In genomic region chr7:155002411-155003214, GRCh38 we compare ENCODE assay signal across 8 cellular contexts. TPM values are rescaled to one million over a fixed set of nuclear protein-coding genes. Genes with fewer than 3 reads are reported as not detected.
DNase-seq lines count a peak whose midpoint lies in the region; ATAC-seq, FAIRE-seq and TF ChIP-seq lines count a peak whose summit lies in the region.

Gene PAXIP1, minus strand, starts transcription at chr7:155003124. Its CDS starts 195 bp downstream, at chr7:155002929.

- H3K27ac ChIP-seq in A673 (ENCODE audit: low read depth, low read length, poor library complexity, severe bottlenecking) = peak within 1 kb of the TSS; percentile 99
- peak within 1 kb of the TSS; percentile 87 for H3K27ac ChIP-seq in endothelial cell of umbilical vein (ENCODE audit: insufficient read depth, low read depth, low read length)

- peaks cover 10% of the 10 kb centered on the region for H3K4me1 Mint-ChIP-seq in activated CD8-positive, alpha-beta T cell treated with anti-CD3 and anti-CD28 coated beads for 36 hours (ENCODE audit: low read depth)

- CTCF ChIA-PET in A673 (lab: Charles Lee) = no interaction called here
- CTCF ChIA-PET in activated CD8-positive, alpha-beta T cell treated with anti-CD3 and anti-CD28 coated beads for 36 hours (lab: Charles Lee) = interaction anchor here (1.7 kb wide), 1 partner anchor 75 kb away, joined by 7 read pairs; no protein-coding TSS in a partner anchor
- CTCF ChIA-PET in endothelial cell of umbilical vein (lab: Charles Lee) = interaction anchor here (1.1 to 2.9 kb wide), 2 partner anchors 8 to 342 kb away, joined by 3 to 12 read pairs; no protein-coding TSS in a partner anchor

- H3K9me3 Mint-ChIP-seq in activated CD8-positive, alpha-beta T cell treated with anti-CD3 and anti-CD28 coated beads for 36 hours = no peaks in the 10 kb centered on the region

- H3K79me2 ChIP-seq in endothelial cell of umbilical vein (ENCODE audit: control insufficient read depth, insufficient read depth, low read length) = peaks cover 35% of the 10 kb centered on the region

- H3K9me1 ChIP-seq in endothelial cell of umbilical vein (replicated peaks; ENCODE audit: control insufficient read depth, extremely low read depth, insufficient read depth, low read length) = no peaks in the 10 kb centered on the region

- no peak for TF ChIP-seq CTCF in A673 (conservative IDR thresholded peaks at IDR 0.05; ENCODE audit: low read depth, low read length)
- no peak for TF ChIP-seq CTCF in GM13976 (IDR thresholded peaks at IDR 0.05; ENCODE audit: borderline replicate concordance, control extremely low read depth, extremely low read depth, insufficient read depth, missing control alignments)
- no peak for TF ChIP-seq CTCF in activated CD8-positive, alpha-beta T cell treated with anti-CD3 and anti-CD28 coated beads for 36 hours (IDR thresholded peaks at IDR 0.05)
- TF ChIP-seq CTCF in endothelial cell of umbilical vein (IDR thresholded peaks at IDR 0.05; ENCODE audit: extremely low read depth in 1 of 2, insufficient read depth in 1 of 2, low read depth in 1 of 2, low read length in 2 of 2) = no peak

- no peak for FAIRE-seq in endothelial cell of umbilical vein (lab: Jason Lieb, UNC)

- H3K27me3 ChIP-seq in A673 (replicated peaks; ENCODE audit: insufficient read depth, low read depth, low read length, poor library complexity) = no peaks in the 10 kb centered on the region
- H3K27me3 ChIP-seq in endothelial cell of umbilical vein (ENCODE audit: control insufficient read depth in 2 of 2, insufficient read depth in 2 of 2, low read length in 2 of 2) = no peaks in the 10 kb centered on the region
- no peaks in the 10 kb centered on the region for H3K27me3 ChIP-seq in mucosa of stomach (ENCODE audit: control insufficient read depth, insufficient read depth, low read length)

- peaks cover 26% of the 10 kb centered on the region for H3K36me3 Mint-ChIP-seq in activated CD8-positive, alpha-beta T cell treated with anti-CD3 and anti-CD28 coated beads for 36 hours (ENCODE audit: low read depth)

- H3K27ac Mint-ChIP-seq in activated CD8-positive, alpha-beta T cell treated with anti-CD3 and anti-CD28 coated beads for 36 hours = peak within 1 kb of the TSS; percentile 91

- H4K20me1 ChIP-seq in endothelial cell of umbilical vein (replicated peaks; ENCODE audit: control insufficient read depth, extremely low read depth, insufficient read depth, low read length) = no peaks in the 10 kb centered on the region

- intact Hi-C loops in A673 (cut with micrococcal nuclease; ENCODE audit: unreplicated experiment) = loop anchor here (5.0 to 10.0 kb wide), 2 partner anchors 295 to 342 kb away; partner anchors contain the start of gene INSIG1
- intact Hi-C loops in activated CD8-positive, alpha-beta T cell treated with anti-CD3 and anti-CD28 coated beads for 36 hours (cut with micrococcal nuclease) = no loop called here
- intact Hi-C loops in endothelial cell of umbilical vein (cut with micrococcal nuclease) = loop anchor here (1.0 to 5.0 kb wide), 8 partner anchors 55 to 455 kb away; partner anchors contain the start of genes EN2 and HTR5A

- peak within 1 kb of the TSS; percentile 97 for H2AFZ ChIP-seq in endothelial cell of umbilical vein (ENCODE audit: low read depth, low read length)

- H3K36me3 ChIP-seq in A673 (ENCODE audit: insufficient read depth, low read length, poor library complexity, severe bottlenecking) = peaks cover 18% of the 10 kb centered on the region
- peaks cover 0 to 3% of the 10 kb centered on the region in 2 experiments for H3K36me3 ChIP-seq in endothelial cell of umbilical vein (ENCODE audit: control insufficient read depth in 2 of 2, extremely low read depth in 1 of 2, insufficient read depth in 2 of 2, low read length in 2 of 2)
- no peaks in the 10 kb centered on the region for H3K36me3 ChIP-seq in mucosa of stomach (ENCODE audit: control insufficient read depth, insufficient read depth, low read length)

- DNase-seq in A673 (ENCODE audit: low spot score) (peak; percentile 80), GM13976 (ENCODE audit: low spot score) (peak; percentile 88), NCI-H1694 (lab: John Stamatoyannopoulos, UW) (peak; percentile 18), endothelial cell of umbilical vein (ENCODE audit: low read depth, low spot score) (peak; percentile 37)
- peak; percentile 44 for DNase-seq in activated CD8-positive, alpha-beta T cell treated with anti-CD3 and anti-CD28 coated beads for 36 hours
- peak; percentile 57 for DNase-seq in stimulated activated naive CD8-positive, alpha-beta T cell treated with anti-CD3 and anti-CD28 coated beads, Interleukin-15, Interleukin-2, amounts not matched to agents 100 U/mL and 50 U/mL, for 24 hours

- H3K9me3 ChIP-seq in A673 (ENCODE audit: low read depth, low read length, poor library complexity, severe bottlenecking) = no peaks in the 10 kb centered on the region
- H3K9me3 ChIP-seq in endothelial cell of umbilical vein (replicated peaks; ENCODE audit: control insufficient read depth, insufficient read depth, low read length) = no peaks in the 10 kb centered on the region
- no peaks in the 10 kb centered on the region for H3K9me3 ChIP-seq in mucosa of stomach (ENCODE audit: control insufficient read depth, low read length)

- peak within 1 kb of the TSS; percentile 94 for H3K4me3 ChIP-seq in A673 (ENCODE audit: low read depth, low read length, poor library complexity, severe bottlenecking)
- peak within 1 kb of the TSS; percentile 91 to 94 (median 92) for H3K4me3 ChIP-seq in endothelial cell of umbilical vein (replicated peaks in 1 of 3; ENCODE audit: insufficient read depth in 1 of 3, low read depth in 1 of 3, low read length in 3 of 3)
- H3K4me3 ChIP-seq in mucosa of stomach (ENCODE audit: low read length) = peak within 1 kb of the TSS; percentile 80

- H3K4me2 ChIP-seq in endothelial cell of umbilical vein (ENCODE audit: insufficient read depth, low read length) = peak within 1 kb of the TSS; percentile 98

- ATAC-seq in HG02763 (IDR thresholded peaks at IDR 0.05; ENCODE audit: unreplicated experiment) = peak; percentile 65
- ATAC-seq in activated CD8-positive, alpha-beta T cell treated with anti-CD3 and anti-CD28 coated beads for 36 hours = peak; percentile 81
- peak; percentile 69 for ATAC-seq in stimulated activated naive CD8-positive, alpha-beta T cell treated with anti-CD3 and anti-CD28 coated beads, Interleukin-15, Interleukin-2, amounts not matched to agents 100 U/mL and 50 U/mL, for 24 hours

- H3K27me3 Mint-ChIP-seq in activated CD8-positive, alpha-beta T cell treated with anti-CD3 and anti-CD28 coated beads for 36 hours = no peaks in the 10 kb centered on the region

- peak within 1 kb of the TSS; percentile 75 for H3K9ac ChIP-seq in endothelial cell of umbilical vein (replicated peaks; ENCODE audit: extremely low read depth, insufficient read depth, low read length)
- peak within 1 kb of the TSS; percentile 86 for H3K9ac ChIP-seq in mucosa of stomach (ENCODE audit: low read length)

- BruUV-seq in A673 (replicated peaks; lab: Mats Ljungman, UMichigan) = no TSS peak
- BruUV-seq in endothelial cell of umbilical vein (replicated peaks; lab: Mats Ljungman, UMichigan) = no TSS peak

- peak within 1 kb of the TSS; percentile 90 for H3K4me3 Mint-ChIP-seq in activated CD8-positive, alpha-beta T cell treated with anti-CD3 and anti-CD28 coated beads for 36 hours

- peak; percentile 1 for TF ChIP-seq POLR2A in endothelial cell of umbilical vein (IDR thresholded peaks at IDR 0.05; ENCODE audit: low read depth, low read length)

- dilution Hi-C loops in endothelial cell of umbilical vein (cut with MboI; ENCODE audit: extremely low pct_ligation_motif_present, low sequenced_read_pairs) = no loop called here

- H3K4me1 ChIP-seq in A673 (ENCODE audit: insufficient read depth, low read length, poor library complexity, severe bottlenecking) (peaks cover 4% of the 10 kb centered on the region), endothelial cell of umbilical vein (ENCODE audit: control insufficient read depth, extremely low read depth, insufficient read depth, low read length) (peaks cover 11% of the 10 kb centered on the region), mucosa of stomach (ENCODE audit: control insufficient read depth, insufficient read depth, low read length) (no peaks in the 10 kb centered on the region)

- in situ Hi-C loops in GM13976 (cut with MboI; ENCODE audit: low sequenced_read_pairs, unreplicated experiment) = no loop called here

- POLR2A ChIA-PET in A673 (lab: Charles Lee; ENCODE audit: low non-redundant PET) = no interaction called here
- POLR2A ChIA-PET in activated CD8-positive, alpha-beta T cell treated with anti-CD3 and anti-CD28 coated beads for 36 hours (lab: Charles Lee) = interaction anchor here (0.8 to 1.3 kb wide), 3 partner anchors 9 to 296 kb away, joined by 3 read pairs; no protein-coding TSS in a partner anchor
- POLR2A ChIA-PET in endothelial cell of umbilical vein (lab: Charles Lee) = interaction anchor here (0.7 to 1.0 kb wide), 3 partner anchors 164 to 342 kb away, joined by 3 to 4 read pairs (median 3); no protein-coding TSS in a partner anchor

TF ChIP-seq in endothelial cell of umbilical vein, 7 proteins besides CTCF, POLR2A, EP300 and RAD21:
- no peak for TF ChIP-seq MAX (IDR thresholded peaks at IDR 0.05; ENCODE audit: insufficient read depth, insufficient read length)
- TF ChIP-seq JUN (IDR thresholded peaks at IDR 0.05; ENCODE audit: borderline replicate concordance, insufficient read depth, insufficient read length, low read depth) = no peak
- no peak for TF ChIP-seq MYC (IDR thresholded peaks at IDR 0.05; ENCODE audit: low read depth, low read length)
- no peak for TF ChIP-seq GATA2 (IDR thresholded peaks at IDR 0.05; ENCODE audit: insufficient read depth, insufficient read length, low read depth, low read length)
- no peak for TF ChIP-seq FOS (IDR thresholded peaks at IDR 0.05; ENCODE audit: borderline replicate concordance, insufficient read depth, low read length)
- TF ChIP-seq POLR2AphosphoS5 (IDR thresholded peaks at IDR 0.05; ENCODE audit: insufficient read depth, low read depth, low read length) = no peak
- TF ChIP-seq EZH2 (IDR thresholded peaks at IDR 0.05; ENCODE audit: borderline replicate concordance, low read depth, low read length, severe bottlenecking) = no peak

RNA-seq across cellular contexts. Expression of gene PAXIP1, which starts in this region (rescaled TPM):
- total RNA-seq in A673 (2021) (32.1 and 32.9 TPM in 2 replicates), endothelial cell of umbilical vein (15.8 and 17.8 TPM in 2 replicates)
- 10 to 100 TPM; 20.5 to 23.9 TPM for total RNA-seq in activated CD8-positive, alpha-beta T cell treated with anti-CD3 and anti-CD28 coated beads for 36 hours
- 10.0 and 11.4 TPM in 2 replicates for polyA plus RNA-seq in endothelial cell of umbilical vein
- 10.8 and 12.4 TPM in 2 replicates for polyA plus RNA-seq in endothelial cell of umbilical vein (2011; cell fraction: cytosol; rRNA removed)
- 20.8 and 21.2 TPM in 2 replicates for polyA plus RNA-seq in endothelial cell of umbilical vein (2011; cell fraction: nucleus; rRNA removed)
- polyA plus RNA-seq in endothelial cell of umbilical vein (2012) = 7.1 and 8.3 TPM in 2 replicates
- 6.2 and 6.9 TPM in 2 replicates for polyA minus RNA-seq in endothelial cell of umbilical vein
- polyA minus RNA-seq in endothelial cell of umbilical vein (2011; cell fraction: cytosol; rRNA and poly(A)+ RNA removed) = 4.9 TPM
- polyA minus RNA-seq in endothelial cell of umbilical vein (2011; cell fraction: nucleus; rRNA and poly(A)+ RNA removed) = 8.5 and 10.2 TPM in 2 replicates

Comparison
In these comparisons a context has a peak if more than half of its experiments do, and no peak if none do; other contexts are left out.
1. Peak in every context shown above with its lines: DNase-seq, ATAC-seq, H3K4me3 ChIP-seq and H3K27ac ChIP-seq.
2. DNase-seq: peak in every context shown above with its lines; median percentile 88 in GM13976; 80 in A673; 57 in stimulated activated naive CD8-positive, alpha-beta T cell treated with anti-CD3 and anti-CD28 coated beads, Interleukin-15, Interleukin-2, amounts not matched to agents 100 U/mL and 50 U/mL, for 24 hours; 44 in activated CD8-positive, alpha-beta T cell treated with anti-CD3 and anti-CD28 coated beads for 36 hours; 37 in endothelial cell of umbilical vein; 18 in NCI-H1694.